8 cellular contexts compared by ENCODE assay signal in genomic region chr20:38113401-38114325, GRCh38. TPM values are rescaled to one million over a fixed set of nuclear protein-coding genes. Genes with fewer than 3 reads are reported as not detected.
DNase-seq lines count a peak whose midpoint lies in the region; ATAC-seq and TF ChIP-seq lines count a peak whose summit lies in the region.

No MANE protein-coding gene starts in this region.

- ATAC-seq in HG02973 (IDR thresholded peaks at IDR 0.05; ENCODE audit: unreplicated experiment) = no peak

- DNase-seq in SIG-M5 treated with dmso at 0.1 percent for 504 hours (lab: John Stamatoyannopoulos, UW; ENCODE audit: unreplicated experiment) (peak; percentile 65), SIG-M5 (lab: John Stamatoyannopoulos, UW) (no peak), NCI-H69 (lab: John Stamatoyannopoulos, UW) (peak; percentile 57), chondrocyte (ENCODE audit: low spot score) (no peak), NCI-H2227 treated with DMSO at 0.1 percent for 48 hours (lab: John Stamatoyannopoulos, UW) (no peak)
- DNase-seq in effector CD4-positive, alpha-beta T cell = no peak

- H3K9ac ChIP-seq in skeletal muscle tissue (ENCODE audit: low read depth in 1 of 3, low read length in 3 of 3) = no peak overlapping the region

- H3K27ac Mint-ChIP-seq in chondrocyte (ENCODE audit: unreplicated experiment) = no peak overlapping the region

- peaks cover 5% of the 10 kb centered on the region for H3K36me3 Mint-ChIP-seq in chondrocyte (ENCODE audit: low read depth)

- H3K9me3 ChIP-seq in skeletal muscle tissue (ENCODE audit: control insufficient read depth in 3 of 3, low read length in 3 of 3) = no peaks in the 10 kb centered on the region

- H3K27ac ChIP-seq in skeletal muscle tissue (ENCODE audit: low read depth, low read length) = peak overlapping the region; percentile 59

- no peak overlapping the region for H3K4me3 Mint-ChIP-seq in chondrocyte (ENCODE audit: unreplicated experiment)

- peaks cover 42% of the 10 kb centered on the region for H3K4me1 Mint-ChIP-seq in chondrocyte (ENCODE audit: low read depth)

- no peaks in the 10 kb centered on the region for H3K27me3 ChIP-seq in skeletal muscle tissue (ENCODE audit: control insufficient read depth in 3 of 3, insufficient read depth in 3 of 3, low read length in 3 of 3)

- peak; percentile 65 for TF ChIP-seq CTCF in chondrocyte (IDR thresholded peaks at IDR 0.05)

- H3K36me3 ChIP-seq in skeletal muscle tissue (ENCODE audit: control insufficient read depth in 3 of 3, insufficient read depth in 3 of 3, low read length in 3 of 3) = no peaks in the 10 kb centered on the region

- H3K9me3 Mint-ChIP-seq in chondrocyte (ENCODE audit: low read depth) = peaks cover 8% of the 10 kb centered on the region

- H3K27me3 Mint-ChIP-seq in chondrocyte (ENCODE audit: low read depth) = no peaks in the 10 kb centered on the region

- peak overlapping the region in 1 of 3 donors; percentile 11 for H3K4me3 ChIP-seq in skeletal muscle tissue (ENCODE audit: low read length in 3 of 3)

- peaks cover 53 to 61% (median 59%) of the 10 kb centered on the region in 3 donors for H3K4me1 ChIP-seq in skeletal muscle tissue (ENCODE audit: control insufficient read depth in 3 of 3, insufficient read depth in 3 of 3, low read length in 3 of 3)

RNA-seq across cellular contexts. Expression of gene TGM2, which starts 51.4 kb away (rescaled TPM):
- total RNA-seq in chondrocyte = 7.1 to 22.3 TPM (median 17.7 TPM) in 3 replicates
- 7.3 TPM for total RNA-seq in skeletal muscle tissue

Comparison
In these comparisons a context has a peak if more than half of its experiments do, and no peak if none do; other contexts are left out.
1. DNase-seq: peak in SIG-M5 treated with dmso at 0.1 percent for 504 hours (single experiment) and NCI-H69 (single experiment); none in SIG-M5 (single experiment), chondrocyte (single experiment), effector CD4-positive, alpha-beta T cell (single experiment) and NCI-H2227 treated with DMSO at 0.1 percent for 48 hours (single experiment).